11 cellular contexts compared by ENCODE assay signal in genomic region chr19:6586726-6587092, GRCh38. TPM values are rescaled to one million over a fixed set of nuclear protein-coding genes. Genes with fewer than 3 reads are reported as not detected.
DNase-seq lines count a peak whose midpoint lies in the region; ATAC-seq and TF ChIP-seq lines count a peak whose summit lies in the region.
"Had no signal": no experiment of that assay in that cellular context is flagged by ENCODE, and none has a peak within 500 bp of the region (broad histone marks: within the 10 kb centered on the region; RNA-seq: fewer than 3 reads in every experiment).

No MANE protein-coding gene starts in this region.

- DNase-seq in T-helper 1 cell (no peak), NT2/D1 (ENCODE audit: low read depth, low spot score) (no peak), endothelial cell (ENCODE audit: low spot score) (no peak), OCI-M1 (lab: John Stamatoyannopoulos, UW) (no peak), MV-4-11 (lab: John Stamatoyannopoulos, UW) (no peak)
- DNase-seq: NCI-H510A had no signal

- peaks cover 38% of the 10 kb centered on the region for H3K27me3 Mint-ChIP-seq in T-helper 1 cell treated with Interleukin-12 subunit alpha and Interleukin-12 subunit beta and Interleukin-4 antibody, amounts not matched to agents 30 μg/mL and 1 μg/mL, for 36 hours (ENCODE audit: low read depth)
- H3K27me3 Mint-ChIP-seq in endothelial cell (ENCODE audit: unreplicated experiment), result peaks cover 37% of the 10 kb centered on the region

- H3K9ac ChIP-seq in NT2/D1 (ENCODE audit: insufficient read length, low read depth), result peak overlapping the region; percentile 73
- no peak overlapping the region for H3K9ac ChIP-seq in parathyroid adenoma

- H3K27me3 ChIP-seq in NT2/D1 (ENCODE audit: insufficient read depth, insufficient read length) (peaks cover 60% of the 10 kb centered on the region), parathyroid adenoma (ENCODE audit: control insufficient read depth, insufficient read depth, low read length) (peaks cover 8% of the 10 kb centered on the region)

- TF ChIP-seq CTCF in endothelial cell (IDR thresholded peaks at IDR 0.05; ENCODE audit: unreplicated experiment) (no peak), parathyroid adenoma (IDR thresholded peaks at IDR 0.05) (no peak)

- H3K4me1 ChIP-seq in NT2/D1 (ENCODE audit: insufficient read depth, insufficient read length) (peaks cover 7% of the 10 kb centered on the region), parathyroid adenoma (no peaks in the 10 kb centered on the region)

- H3K4me3 Mint-ChIP-seq in T-helper 1 cell treated with Interleukin-12 subunit alpha and Interleukin-12 subunit beta and Interleukin-4 antibody, amounts not matched to agents 30 μg/mL and 1 μg/mL, for 36 hours, result peak overlapping the region; percentile 99
- peak overlapping the region; percentile 86 for H3K4me3 Mint-ChIP-seq in endothelial cell (ENCODE audit: unreplicated experiment)

- peak overlapping the region; percentile 40 for H2AFZ ChIP-seq in parathyroid adenoma

- no peaks in the 10 kb centered on the region for H3K9me3 Mint-ChIP-seq in T-helper 1 cell treated with Interleukin-12 subunit alpha and Interleukin-12 subunit beta and Interleukin-4 antibody, amounts not matched to agents 30 μg/mL and 1 μg/mL, for 36 hours
- peaks cover 10% of the 10 kb centered on the region for H3K9me3 Mint-ChIP-seq in endothelial cell (ENCODE audit: unreplicated experiment)

- H3K27ac ChIP-seq in parathyroid adenoma, result no peak overlapping the region

- H3K36me3 ChIP-seq in NT2/D1 (ENCODE audit: insufficient read depth, insufficient read length, low read length), result no peaks in the 10 kb centered on the region
- no peaks in the 10 kb centered on the region for H3K36me3 ChIP-seq in parathyroid adenoma (ENCODE audit: control insufficient read depth, insufficient read depth, low read length)

- peak overlapping the region; percentile 55 for H3K4me2 ChIP-seq in parathyroid adenoma (ENCODE audit: low read length)

- no peaks in the 10 kb centered on the region for H3K79me2 ChIP-seq in parathyroid adenoma

- no peaks in the 10 kb centered on the region for H3K9me3 ChIP-seq in NT2/D1 (ENCODE audit: insufficient read depth, low read length)
- no peaks in the 10 kb centered on the region for H3K9me3 ChIP-seq in parathyroid adenoma (ENCODE audit: control insufficient read depth, low read length)

- peaks cover 42% of the 10 kb centered on the region for H3K4me1 Mint-ChIP-seq in T-helper 1 cell treated with Interleukin-12 subunit alpha and Interleukin-12 subunit beta and Interleukin-4 antibody, amounts not matched to agents 30 μg/mL and 1 μg/mL, for 36 hours (ENCODE audit: low read depth)
- peaks cover 24% of the 10 kb centered on the region for H3K4me1 Mint-ChIP-seq in endothelial cell (ENCODE audit: unreplicated experiment)

- H3K36me3 Mint-ChIP-seq in T-helper 1 cell treated with Interleukin-12 subunit alpha and Interleukin-12 subunit beta and Interleukin-4 antibody, amounts not matched to agents 30 μg/mL and 1 μg/mL, for 36 hours (ENCODE audit: low read depth), result peaks cover 41% of the 10 kb centered on the region
- peaks cover 14% of the 10 kb centered on the region for H3K36me3 Mint-ChIP-seq in endothelial cell (ENCODE audit: low read depth, unreplicated experiment)

- H3K4me3 ChIP-seq in NT2/D1 (ENCODE audit: insufficient read length, low read depth) (peak overlapping the region; percentile 64), parathyroid adenoma (ENCODE audit: low read depth, low read length) (no peak overlapping the region)

- ATAC-seq in GM21381 (IDR thresholded peaks at IDR 0.05; ENCODE audit: unreplicated experiment), result no peak

- peak overlapping the region; percentile 56 for H3K27ac Mint-ChIP-seq in T-helper 1 cell treated with Interleukin-12 subunit alpha and Interleukin-12 subunit beta and Interleukin-4 antibody, amounts not matched to agents 30 μg/mL and 1 μg/mL, for 36 hours
- no peak overlapping the region for H3K27ac Mint-ChIP-seq in endothelial cell (ENCODE audit: unreplicated experiment)

RNA-seq across cellular contexts. Expression of gene CD70, which starts 4.2 kb away (rescaled TPM):
- 0.51 TPM for total RNA-seq in endothelial cell (ENCODE audit: unreplicated experiment)
- total RNA-seq: pulmonary artery endothelial cell had no signal

RNA-seq across cellular contexts. Expression of gene TNFSF9, which starts 55.9 kb away (rescaled TPM):
- total RNA-seq in endothelial cell (ENCODE audit: unreplicated experiment), result 3.0 TPM
- total RNA-seq: A172 had no signal
